ENCODE assay signal across 13 cellular contexts in genomic region chr4:109206610-109207009, GRCh38.
"Had no signal": no experiment of that assay in that cellular context is flagged by ENCODE, and none has a peak within 500 bp of the region (broad histone marks: within the 10 kb centered on the region; RNA-seq: fewer than 3 reads in every experiment).

No MANE protein-coding gene starts in this region.

- H3K4me3 ChIP-seq: gastrocnemius medialis, tibial artery, uterus had no signal

- H3K4me1 ChIP-seq: tibial artery, uterus had no signal

- DNase-seq: activated CD4-positive, alpha-beta T cell treated with anti-CD3 and anti-CD28 coated beads for 4 hours; activated CD8-positive, alpha-beta memory T cell treated with anti-CD3 and anti-CD28 coated beads, Interleukin-2, amount 50 U/mL, for 4 hours; activated CD8-positive, alpha-beta T cell treated with anti-CD3 and anti-CD28 coated beads for 36 hours; activated T-cell treated with anti-CD3 and anti-CD28 coated beads, Interleukin-2, amount 50 U/mL, for 72 hours; left ventricle myocardium superior; tibial artery; uterus; WERI-Rb-1 had no signal

- H3K27ac Mint-ChIP-seq: activated CD8-positive, alpha-beta T cell treated with anti-CD3 and anti-CD28 coated beads for 36 hours; activated T-cell treated with anti-CD3 and anti-CD28 coated beads, Interleukin-2, amount 50 U/mL, for 72 hours; stimulated activated memory B cell treated with anti-CD40 and anti-IgM and Interleukin-4, amounts not matched to agents 10 μg/mL and 1 μg/mL and 100 μg/mL, for 72 hours had no signal

- H3K27ac ChIP-seq: gastrocnemius medialis, tibial artery, uterus, WERI-Rb-1 had no signal

- FAIRE-seq: colon, endothelial cell of umbilical vein, keratinocyte had no signal

- H3K4me1 Mint-ChIP-seq: stimulated activated memory B cell treated with anti-CD40 and anti-IgM and Interleukin-4, amounts not matched to agents 10 μg/mL and 1 μg/mL and 100 μg/mL, for 72 hours had no signal

- H3K36me3 ChIP-seq: gastrocnemius medialis, tibial artery, uterus, WERI-Rb-1 had no signal

- ATAC-seq: activated CD8-positive, alpha-beta T cell treated with anti-CD3 and anti-CD28 coated beads for 36 hours; activated T-cell treated with anti-CD3 and anti-CD28 coated beads, Interleukin-2, amount 50 U/mL, for 72 hours; left ventricle myocardium superior; stimulated activated memory B cell treated with anti-CD40 and anti-IgM and Interleukin-4, amounts not matched to agents 10 μg/mL and 1 μg/mL and 100 μg/mL, for 72 hours had no signal

- H3K27me3 Mint-ChIP-seq: stimulated activated memory B cell treated with anti-CD40 and anti-IgM and Interleukin-4, amounts not matched to agents 10 μg/mL and 1 μg/mL and 100 μg/mL, for 72 hours had no signal

- H3K36me3 Mint-ChIP-seq: stimulated activated memory B cell treated with anti-CD40 and anti-IgM and Interleukin-4, amounts not matched to agents 10 μg/mL and 1 μg/mL and 100 μg/mL, for 72 hours had no signal

- H3K27me3 ChIP-seq: gastrocnemius medialis, tibial artery, uterus had no signal

- H3K9me3 Mint-ChIP-seq: activated CD8-positive, alpha-beta T cell treated with anti-CD3 and anti-CD28 coated beads for 36 hours; activated T-cell treated with anti-CD3 and anti-CD28 coated beads, Interleukin-2, amount 50 U/mL, for 72 hours; stimulated activated memory B cell treated with anti-CD40 and anti-IgM and Interleukin-4, amounts not matched to agents 10 μg/mL and 1 μg/mL and 100 μg/mL, for 72 hours had no signal

- H3K9me3 ChIP-seq: gastrocnemius medialis, tibial artery, uterus had no signal

- H3K4me3 Mint-ChIP-seq: activated CD8-positive, alpha-beta T cell treated with anti-CD3 and anti-CD28 coated beads for 36 hours; activated T-cell treated with anti-CD3 and anti-CD28 coated beads, Interleukin-2, amount 50 U/mL, for 72 hours; stimulated activated memory B cell treated with anti-CD40 and anti-IgM and Interleukin-4, amounts not matched to agents 10 μg/mL and 1 μg/mL and 100 μg/mL, for 72 hours had no signal
